In the genomic region with DNA sequence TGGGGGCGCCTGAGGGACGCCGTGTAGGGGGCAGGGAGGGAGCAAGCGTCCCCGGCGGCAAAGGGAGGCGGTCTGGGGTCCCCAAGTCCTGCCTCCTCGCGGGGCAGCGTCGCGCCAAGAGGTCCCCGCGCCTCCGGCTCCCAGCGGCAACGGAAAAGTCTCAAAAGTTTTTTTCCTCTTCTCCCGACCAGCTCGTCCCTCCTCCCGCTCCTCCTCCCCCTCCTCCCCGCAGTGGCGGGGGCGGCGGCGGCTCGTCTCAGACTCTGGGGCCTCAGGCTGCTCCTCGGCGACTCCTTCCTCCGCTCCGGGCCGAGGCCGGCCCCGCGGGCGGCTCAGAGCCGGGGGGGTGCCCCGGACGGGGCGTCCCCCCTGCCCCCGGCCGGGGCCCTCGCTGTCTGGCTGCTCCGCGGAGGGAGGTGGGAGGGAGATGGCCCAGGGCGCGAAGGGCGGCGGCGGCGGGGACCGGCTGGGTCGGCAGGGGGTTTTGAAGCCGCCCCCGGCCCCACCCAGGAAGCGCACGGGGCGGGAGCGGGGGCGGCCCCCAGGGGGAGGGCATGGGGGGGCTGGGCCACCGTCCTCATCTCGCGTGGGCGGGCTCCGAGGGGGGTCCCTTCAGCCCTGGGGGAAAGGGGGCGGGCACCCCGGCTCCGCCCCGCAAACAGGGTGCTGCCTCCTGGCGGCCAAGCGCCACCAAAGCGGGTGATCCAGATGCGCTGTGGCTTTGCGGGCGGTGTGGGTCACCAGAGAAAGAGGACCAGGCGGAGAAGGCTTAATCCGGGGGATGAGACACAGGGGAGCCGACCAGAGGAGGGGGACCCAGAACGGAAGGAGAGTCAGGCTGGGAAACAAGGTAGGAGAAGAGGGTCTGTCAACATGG, we compare ENCODE assay signal across 1 cellular context.
TF ChIP-seq lines count a peak whose summit lies in the region.

A gene (minus strand): TSS at position 457 of the 877 bp plus-strand sequence. CDS start 878 bp downstream, outside the sequence.

TF ChIP-seq in SK-N-SH, 30 proteins besides CTCF, POLR2A, EP300 and RAD21 (continued from another document):
- TF ChIP-seq, protein P1, sequence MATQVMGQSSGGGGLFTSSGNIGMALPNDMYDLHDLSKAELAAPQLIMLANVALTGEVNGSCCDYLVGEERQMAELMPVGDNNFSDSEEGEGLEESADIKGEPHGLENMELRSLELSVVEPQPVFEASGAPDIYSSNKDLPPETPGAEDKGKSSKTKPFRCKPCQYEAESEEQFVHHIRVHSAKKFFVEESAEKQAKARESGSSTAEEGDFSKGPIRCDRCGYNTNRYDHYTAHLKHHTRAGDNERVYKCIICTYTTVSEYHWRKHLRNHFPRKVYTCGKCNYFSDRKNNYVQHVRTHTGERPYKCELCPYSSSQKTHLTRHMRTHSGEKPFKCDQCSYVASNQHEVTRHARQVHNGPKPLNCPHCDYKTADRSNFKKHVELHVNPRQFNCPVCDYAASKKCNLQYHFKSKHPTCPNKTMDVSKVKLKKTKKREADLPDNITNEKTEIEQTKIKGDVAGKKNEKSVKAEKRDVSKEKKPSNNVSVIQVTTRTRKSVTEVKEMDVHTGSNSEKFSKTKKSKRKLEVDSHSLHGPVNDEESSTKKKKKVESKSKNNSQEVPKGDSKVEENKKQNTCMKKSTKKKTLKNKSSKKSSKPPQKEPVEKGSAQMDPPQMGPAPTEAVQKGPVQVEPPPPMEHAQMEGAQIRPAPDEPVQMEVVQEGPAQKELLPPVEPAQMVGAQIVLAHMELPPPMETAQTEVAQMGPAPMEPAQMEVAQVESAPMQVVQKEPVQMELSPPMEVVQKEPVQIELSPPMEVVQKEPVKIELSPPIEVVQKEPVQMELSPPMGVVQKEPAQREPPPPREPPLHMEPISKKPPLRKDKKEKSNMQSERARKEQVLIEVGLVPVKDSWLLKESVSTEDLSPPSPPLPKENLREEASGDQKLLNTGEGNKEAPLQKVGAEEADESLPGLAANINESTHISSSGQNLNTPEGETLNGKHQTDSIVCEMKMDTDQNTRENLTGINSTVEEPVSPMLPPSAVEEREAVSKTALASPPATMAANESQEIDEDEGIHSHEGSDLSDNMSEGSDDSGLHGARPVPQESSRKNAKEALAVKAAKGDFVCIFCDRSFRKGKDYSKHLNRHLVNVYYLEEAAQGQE (IDR thresholded peaks at IDR 0.05; ENCODE audit: low read depth, low read length) = 0 out of 2 replicates have a peak, but pooled peaks have one; percentile 1
- TF ChIP-seq EZH2phosphoT487 (IDR thresholded peaks at IDR 0.05; ENCODE audit: borderline replicate concordance, low read depth) (no peak), GATA2 (CRISPR knock-in tag; IDR thresholded peaks at IDR 0.05) (no peak), TAF1 (IDR thresholded peaks at IDR 0.05; ENCODE audit: borderline replicate concordance, low read depth, low read length) (peak; percentile 40), YY1 (IDR thresholded peaks at IDR 0.05; ENCODE audit: low read depth) (no peak), FOSL2 (IDR thresholded peaks at IDR 0.05; ENCODE audit: borderline replicate concordance, low read depth) (no peak), MEF2A (IDR thresholded peaks at IDR 0.05; ENCODE audit: borderline replicate concordance, low read depth) (no peak), NFIC (IDR thresholded peaks at IDR 0.05; ENCODE audit: borderline replicate concordance) (peak; percentile 14; the same call in 1 of the 2 replicates), SIN3A (IDR thresholded peaks at IDR 0.05; ENCODE audit: borderline replicate concordance, low read depth, low read length) (peak; percentile 43; the same call in 1 of the 2 replicates), SMC3 (IDR thresholded peaks at IDR 0.05; ENCODE audit: low read depth, low read length) (peak; percentile 57), NRF1 (IDR thresholded peaks at IDR 0.05; ENCODE audit: low read depth, low read length) (no peak), FOXJ3 (CRISPR knock-in tag; IDR thresholded peaks at IDR 0.05) (no peak), ELF1 (IDR thresholded peaks at IDR 0.05) (no peak; the same call in 1 of the 2 replicates)
- TF ChIP-seq, protein P2, sequence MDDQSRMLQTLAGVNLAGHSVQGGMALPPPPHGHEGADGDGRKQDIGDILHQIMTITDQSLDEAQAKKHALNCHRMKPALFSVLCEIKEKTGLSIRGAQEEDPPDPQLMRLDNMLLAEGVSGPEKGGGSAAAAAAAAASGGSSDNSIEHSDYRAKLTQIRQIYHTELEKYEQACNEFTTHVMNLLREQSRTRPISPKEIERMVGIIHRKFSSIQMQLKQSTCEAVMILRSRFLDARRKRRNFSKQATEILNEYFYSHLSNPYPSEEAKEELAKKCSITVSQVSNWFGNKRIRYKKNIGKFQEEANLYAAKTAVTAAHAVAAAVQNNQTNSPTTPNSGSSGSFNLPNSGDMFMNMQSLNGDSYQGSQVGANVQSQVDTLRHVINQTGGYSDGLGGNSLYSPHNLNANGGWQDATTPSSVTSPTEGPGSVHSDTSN (IDR thresholded peaks at IDR 0.05) = peak; percentile 12; the same call in 1 of the 2 replicates
- TF ChIP-seq, protein P3, sequence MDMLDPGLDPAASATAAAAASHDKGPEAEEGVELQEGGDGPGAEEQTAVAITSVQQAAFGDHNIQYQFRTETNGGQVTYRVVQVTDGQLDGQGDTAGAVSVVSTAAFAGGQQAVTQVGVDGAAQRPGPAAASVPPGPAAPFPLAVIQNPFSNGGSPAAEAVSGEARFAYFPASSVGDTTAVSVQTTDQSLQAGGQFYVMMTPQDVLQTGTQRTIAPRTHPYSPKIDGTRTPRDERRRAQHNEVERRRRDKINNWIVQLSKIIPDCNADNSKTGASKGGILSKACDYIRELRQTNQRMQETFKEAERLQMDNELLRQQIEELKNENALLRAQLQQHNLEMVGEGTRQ (IDR thresholded peaks at IDR 0.05; ENCODE audit: borderline replicate concordance, low read depth, low read length) = no peak
- TF ChIP-seq, protein P4, sequence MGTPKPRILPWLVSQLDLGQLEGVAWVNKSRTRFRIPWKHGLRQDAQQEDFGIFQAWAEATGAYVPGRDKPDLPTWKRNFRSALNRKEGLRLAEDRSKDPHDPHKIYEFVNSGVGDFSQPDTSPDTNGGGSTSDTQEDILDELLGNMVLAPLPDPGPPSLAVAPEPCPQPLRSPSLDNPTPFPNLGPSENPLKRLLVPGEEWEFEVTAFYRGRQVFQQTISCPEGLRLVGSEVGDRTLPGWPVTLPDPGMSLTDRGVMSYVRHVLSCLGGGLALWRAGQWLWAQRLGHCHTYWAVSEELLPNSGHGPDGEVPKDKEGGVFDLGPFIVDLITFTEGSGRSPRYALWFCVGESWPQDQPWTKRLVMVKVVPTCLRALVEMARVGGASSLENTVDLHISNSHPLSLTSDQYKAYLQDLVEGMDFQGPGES (IDR thresholded peaks at IDR 0.05; ENCODE audit: low read depth, low read length) = no peak
- TF ChIP-seq, protein P5, sequence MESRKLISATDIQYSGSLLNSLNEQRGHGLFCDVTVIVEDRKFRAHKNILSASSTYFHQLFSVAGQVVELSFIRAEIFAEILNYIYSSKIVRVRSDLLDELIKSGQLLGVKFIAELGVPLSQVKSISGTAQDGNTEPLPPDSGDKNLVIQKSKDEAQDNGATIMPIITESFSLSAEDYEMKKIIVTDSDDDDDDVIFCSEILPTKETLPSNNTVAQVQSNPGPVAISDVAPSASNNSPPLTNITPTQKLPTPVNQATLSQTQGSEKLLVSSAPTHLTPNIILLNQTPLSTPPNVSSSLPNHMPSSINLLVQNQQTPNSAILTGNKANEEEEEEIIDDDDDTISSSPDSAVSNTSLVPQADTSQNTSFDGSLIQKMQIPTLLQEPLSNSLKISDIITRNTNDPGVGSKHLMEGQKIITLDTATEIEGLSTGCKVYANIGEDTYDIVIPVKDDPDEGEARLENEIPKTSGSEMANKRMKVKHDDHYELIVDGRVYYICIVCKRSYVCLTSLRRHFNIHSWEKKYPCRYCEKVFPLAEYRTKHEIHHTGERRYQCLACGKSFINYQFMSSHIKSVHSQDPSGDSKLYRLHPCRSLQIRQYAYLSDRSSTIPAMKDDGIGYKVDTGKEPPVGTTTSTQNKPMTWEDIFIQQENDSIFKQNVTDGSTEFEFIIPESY (IDR thresholded peaks at IDR 0.05; ENCODE audit: borderline replicate concordance, low read depth) = peak; percentile 91
